8 cellular contexts compared by ENCODE assay signal in genomic region chrX:106862972-106863688, GRCh38. TPM values are rescaled to one million over a fixed set of nuclear protein-coding genes. Genes with fewer than 3 reads are reported as not detected.
A peak's percentile ranks its signal among the peaks of the same experiment; 100 is the strongest.
DNase-seq lines count a peak whose midpoint lies in the region; ATAC-seq, FAIRE-seq and TF ChIP-seq lines count a peak whose summit lies in the region.

No MANE protein-coding gene starts in this region.

- in situ Hi-C loops in ACHN (cut with HindIII; ENCODE audit: low pct_ligation_motif_present, low pct_unique_long_range_greater_than_20kb, low sequenced_read_pairs): no loop called here

- peak; percentile 77 for ATAC-seq in HG03432 (IDR thresholded peaks at IDR 0.05; ENCODE audit: unreplicated experiment)
- peak in 1 of 2 donors; percentile 37 for ATAC-seq in lower lobe of right lung
- ATAC-seq in GM18519 (IDR thresholded peaks at IDR 0.05; ENCODE audit: low FRiP score, unreplicated experiment): no peak

- no peaks in the 10 kb centered on the region for H3K4me1 ChIP-seq in lower lobe of right lung

- H3K4me3 ChIP-seq in lower lobe of right lung: no peak overlapping the region

- peak; percentile 81 for FAIRE-seq in GM12892 (lab: Jason Lieb, UNC)

- intact Hi-C loops in lower lobe of right lung (cut with DNase I): no loop called here

- H3K27ac Mint-ChIP-seq in T-helper 2 cell treated with Interferon-gamma antibody and Interleukin-4, amounts not matched to agents 5 μg/mL and 100 μg/mL, for 36 hours: no peak overlapping the region

- DNase-seq in ACHN (peak; percentile 18), GM12892 (ENCODE audit: insufficient read length) (no peak), lower lobe of right lung (no peak)
- DNase-seq in activated CD8-positive, alpha-beta memory T cell treated with anti-CD3 and anti-CD28 coated beads, Interleukin-2, amount 50 U/mL, for 48 hours: peak; percentile 48
- no peak for DNase-seq in T-helper 2 cell treated with Interferon-gamma antibody and Interleukin-4, amounts not matched to agents 5 μg/mL and 100 μg/mL, for 36 hours (ENCODE audit: low spot score)
- no peak for DNase-seq in effector CD4-positive, alpha-beta T cell

- no peak overlapping the region for H3K27ac ChIP-seq in lower lobe of right lung

- no peaks in the 10 kb centered on the region for H3K36me3 ChIP-seq in lower lobe of right lung

- H3K27me3 ChIP-seq in lower lobe of right lung (ENCODE audit: low read depth): no peaks in the 10 kb centered on the region

- no peaks in the 10 kb centered on the region for H3K9me3 ChIP-seq in lower lobe of right lung

- H3K27me3 Mint-ChIP-seq in T-helper 2 cell treated with Interferon-gamma antibody and Interleukin-4, amounts not matched to agents 5 μg/mL and 100 μg/mL, for 36 hours (ENCODE audit: low read depth): no peaks in the 10 kb centered on the region

- TF ChIP-seq CTCF in lower lobe of right lung (IDR thresholded peaks at IDR 0.05): peak; percentile 19

- no peaks in the 10 kb centered on the region for H3K9me3 Mint-ChIP-seq in T-helper 2 cell treated with Interferon-gamma antibody and Interleukin-4, amounts not matched to agents 5 μg/mL and 100 μg/mL, for 36 hours

- H3K36me3 Mint-ChIP-seq in T-helper 2 cell treated with Interferon-gamma antibody and Interleukin-4, amounts not matched to agents 5 μg/mL and 100 μg/mL, for 36 hours (ENCODE audit: low read depth): no peaks in the 10 kb centered on the region

- no peak for TF ChIP-seq POLR2A in GM12892 (IDR thresholded peaks at IDR 0.05; ENCODE audit: low read depth, low read length)

- H3K4me1 Mint-ChIP-seq in T-helper 2 cell treated with Interferon-gamma antibody and Interleukin-4, amounts not matched to agents 5 μg/mL and 100 μg/mL, for 36 hours (ENCODE audit: low read depth): no peaks in the 10 kb centered on the region

- no peak overlapping the region for H3K4me3 Mint-ChIP-seq in T-helper 2 cell treated with Interferon-gamma antibody and Interleukin-4, amounts not matched to agents 5 μg/mL and 100 μg/mL, for 36 hours

RNA-seq across cellular contexts. Expression of gene RIPPLY1, which starts 40.0 kb away (rescaled TPM):
- polyA plus RNA-seq in GM12892 (2012; ENCODE audit: missing spikeins): not detected
- total RNA-seq in lower lobe of right lung: not detected

RNA-seq across cellular contexts. Expression of gene CLDN2, which starts 57.1 kb away (rescaled TPM):
- polyA plus RNA-seq in GM12892 (2012; ENCODE audit: missing spikeins): not detected
- not detected for total RNA-seq in lower lobe of right lung

Comparison
In these comparisons a context has a peak if more than half of its experiments do, and no peak if none do; other contexts are left out.
1. DNase-seq: peak in ACHN (single experiment) and activated CD8-positive, alpha-beta memory T cell treated with anti-CD3 and anti-CD28 coated beads, Interleukin-2, amount 50 U/mL, for 48 hours (single experiment); none in GM12892 (single experiment), lower lobe of right lung (single experiment), T-helper 2 cell treated with Interferon-gamma antibody and Interleukin-4, amounts not matched to agents 5 μg/mL and 100 μg/mL, for 36 hours (single experiment) and effector CD4-positive, alpha-beta T cell (single experiment).